ENCODE assay signal across 1 cellular context in genomic region chr19:39160523-39160861, GRCh38.
TF ChIP-seq lines count a peak whose summit lies in the region.

No MANE protein-coding gene starts in this region.

TF ChIP-seq in H1, 55 proteins besides CTCF, POLR2A, EP300 and RAD21:
- TF ChIP-seq SIN3A (conservative IDR thresholded peaks at IDR 0.05 in 1 of 2, IDR thresholded peaks at IDR 0.05 in 1 of 2; ENCODE audit: low read depth in 1 of 2, low read length in 2 of 2) (no peak), MAFK (IDR thresholded peaks at IDR 0.05; ENCODE audit: low read depth, low read length) (no peak), PHF8 (conservative IDR thresholded peaks at IDR 0.05; ENCODE audit: low read depth, low read length) (no peak), GTF2F1 (IDR thresholded peaks at IDR 0.05; ENCODE audit: borderline replicate concordance, low read depth, low read length) (no peak), CEBPB (IDR thresholded peaks at IDR 0.05; ENCODE audit: low read depth, low read length) (no peak), NRF1 (IDR thresholded peaks at IDR 0.05; ENCODE audit: low read depth, low read length) (no peak), GABPA (IDR thresholded peaks at IDR 0.05; ENCODE audit: borderline replicate concordance, insufficient read depth, low read length) (no peak), RNF2 (IDR thresholded peaks at IDR 0.05; ENCODE audit: borderline replicate concordance, low read depth, low read length, missing control alignments, poor library complexity, severe bottlenecking) (no peak), KDM5A (IDR thresholded peaks at IDR 0.05; ENCODE audit: low read length) (no peak), CBX8 (IDR thresholded peaks at IDR 0.05; ENCODE audit: borderline replicate concordance, low read depth, low read length) (no peak), JUND (IDR thresholded peaks at IDR 0.05; ENCODE audit: low read length) (no peak), SUZ12 (IDR thresholded peaks at IDR 0.05; ENCODE audit: low read length) (no peak), CHD2 (IDR thresholded peaks at IDR 0.05; ENCODE audit: low read length) (no peak), NANOG (IDR thresholded peaks at IDR 0.05; ENCODE audit: insufficient read depth, low read depth, low read length, poor library complexity, severe bottlenecking) (no peak), USF2 (IDR thresholded peaks at IDR 0.05; ENCODE audit: low read length) (no peak), SIX5 (IDR thresholded peaks at IDR 0.05; ENCODE audit: low read depth, low read length) (no peak), MAX (IDR thresholded peaks at IDR 0.05) (no peak)
